2 cellular contexts compared by ENCODE assay signal in the genomic region with DNA sequence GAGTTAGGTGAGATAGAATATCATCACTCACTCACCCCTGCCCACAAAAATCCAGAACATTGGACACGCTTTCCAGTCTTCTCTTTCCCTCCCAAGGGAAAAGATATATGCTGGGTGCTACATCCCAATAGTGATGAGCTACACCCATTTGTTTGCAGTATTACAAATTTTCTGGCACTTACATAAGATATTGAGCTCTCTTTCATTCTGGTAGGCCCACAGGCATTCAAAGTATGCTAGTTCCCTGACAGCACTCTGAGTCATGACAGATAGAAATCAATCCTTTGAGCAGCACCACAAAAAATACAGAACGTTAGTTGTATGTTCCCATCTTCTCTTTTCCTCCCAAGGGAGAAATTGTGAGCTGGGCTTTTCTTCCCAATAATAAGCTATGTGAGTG.
TF ChIP-seq lines count a peak whose summit lies in the region.

No MANE protein-coding gene starts in this region.

TF ChIP-seq in SK-N-SH, 30 proteins besides CTCF, POLR2A, EP300 and RAD21 (continued from another document):
- TF ChIP-seq FOXJ3 (CRISPR knock-in tag; IDR thresholded peaks at IDR 0.05) = no peak
- TF ChIP-seq EZH2phosphoT487 (IDR thresholded peaks at IDR 0.05; ENCODE audit: borderline replicate concordance, low read depth) = no peak
- TF ChIP-seq SIN3A (IDR thresholded peaks at IDR 0.05; ENCODE audit: borderline replicate concordance, low read depth, low read length) = no peak
- TF ChIP-seq, protein P1, sequence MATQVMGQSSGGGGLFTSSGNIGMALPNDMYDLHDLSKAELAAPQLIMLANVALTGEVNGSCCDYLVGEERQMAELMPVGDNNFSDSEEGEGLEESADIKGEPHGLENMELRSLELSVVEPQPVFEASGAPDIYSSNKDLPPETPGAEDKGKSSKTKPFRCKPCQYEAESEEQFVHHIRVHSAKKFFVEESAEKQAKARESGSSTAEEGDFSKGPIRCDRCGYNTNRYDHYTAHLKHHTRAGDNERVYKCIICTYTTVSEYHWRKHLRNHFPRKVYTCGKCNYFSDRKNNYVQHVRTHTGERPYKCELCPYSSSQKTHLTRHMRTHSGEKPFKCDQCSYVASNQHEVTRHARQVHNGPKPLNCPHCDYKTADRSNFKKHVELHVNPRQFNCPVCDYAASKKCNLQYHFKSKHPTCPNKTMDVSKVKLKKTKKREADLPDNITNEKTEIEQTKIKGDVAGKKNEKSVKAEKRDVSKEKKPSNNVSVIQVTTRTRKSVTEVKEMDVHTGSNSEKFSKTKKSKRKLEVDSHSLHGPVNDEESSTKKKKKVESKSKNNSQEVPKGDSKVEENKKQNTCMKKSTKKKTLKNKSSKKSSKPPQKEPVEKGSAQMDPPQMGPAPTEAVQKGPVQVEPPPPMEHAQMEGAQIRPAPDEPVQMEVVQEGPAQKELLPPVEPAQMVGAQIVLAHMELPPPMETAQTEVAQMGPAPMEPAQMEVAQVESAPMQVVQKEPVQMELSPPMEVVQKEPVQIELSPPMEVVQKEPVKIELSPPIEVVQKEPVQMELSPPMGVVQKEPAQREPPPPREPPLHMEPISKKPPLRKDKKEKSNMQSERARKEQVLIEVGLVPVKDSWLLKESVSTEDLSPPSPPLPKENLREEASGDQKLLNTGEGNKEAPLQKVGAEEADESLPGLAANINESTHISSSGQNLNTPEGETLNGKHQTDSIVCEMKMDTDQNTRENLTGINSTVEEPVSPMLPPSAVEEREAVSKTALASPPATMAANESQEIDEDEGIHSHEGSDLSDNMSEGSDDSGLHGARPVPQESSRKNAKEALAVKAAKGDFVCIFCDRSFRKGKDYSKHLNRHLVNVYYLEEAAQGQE (IDR thresholded peaks at IDR 0.05; ENCODE audit: low read depth, low read length) = no peak
- no peak for TF ChIP-seq RCOR1 (IDR thresholded peaks at IDR 0.05; ENCODE audit: low read length)
- TF ChIP-seq GATA2 (CRISPR knock-in tag; IDR thresholded peaks at IDR 0.05) = no peak
- no peak for TF ChIP-seq SMC3 (IDR thresholded peaks at IDR 0.05; ENCODE audit: low read depth, low read length)
- no peak for TF ChIP-seq RFX5 (IDR thresholded peaks at IDR 0.05; ENCODE audit: low read length)
- TF ChIP-seq, protein P2, sequence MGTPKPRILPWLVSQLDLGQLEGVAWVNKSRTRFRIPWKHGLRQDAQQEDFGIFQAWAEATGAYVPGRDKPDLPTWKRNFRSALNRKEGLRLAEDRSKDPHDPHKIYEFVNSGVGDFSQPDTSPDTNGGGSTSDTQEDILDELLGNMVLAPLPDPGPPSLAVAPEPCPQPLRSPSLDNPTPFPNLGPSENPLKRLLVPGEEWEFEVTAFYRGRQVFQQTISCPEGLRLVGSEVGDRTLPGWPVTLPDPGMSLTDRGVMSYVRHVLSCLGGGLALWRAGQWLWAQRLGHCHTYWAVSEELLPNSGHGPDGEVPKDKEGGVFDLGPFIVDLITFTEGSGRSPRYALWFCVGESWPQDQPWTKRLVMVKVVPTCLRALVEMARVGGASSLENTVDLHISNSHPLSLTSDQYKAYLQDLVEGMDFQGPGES (IDR thresholded peaks at IDR 0.05; ENCODE audit: low read depth, low read length) = no peak
- TF ChIP-seq, protein P3, sequence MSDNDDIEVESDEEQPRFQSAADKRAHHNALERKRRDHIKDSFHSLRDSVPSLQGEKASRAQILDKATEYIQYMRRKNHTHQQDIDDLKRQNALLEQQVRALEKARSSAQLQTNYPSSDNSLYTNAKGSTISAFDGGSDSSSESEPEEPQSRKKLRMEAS (IDR thresholded peaks at IDR 0.05; ENCODE audit: low read depth) = no peak
- TF ChIP-seq FOXM1 (IDR thresholded peaks at IDR 0.05; ENCODE audit: low read depth) = no peak
- TF ChIP-seq PBX3 (IDR thresholded peaks at IDR 0.05) = peak; percentile 46
- TF ChIP-seq JUND (IDR thresholded peaks at IDR 0.05) = no peak
- no peak for TF ChIP-seq MEF2A (IDR thresholded peaks at IDR 0.05; ENCODE audit: borderline replicate concordance, low read depth)
- no peak for TF ChIP-seq MXI1 (IDR thresholded peaks at IDR 0.05; ENCODE audit: low read depth, low read length)
- TF ChIP-seq ZBTB33 (IDR thresholded peaks at IDR 0.05; ENCODE audit: borderline replicate concordance, low read depth) = no peak
- TF ChIP-seq YY1 (IDR thresholded peaks at IDR 0.05; ENCODE audit: low read depth) = no peak
- TF ChIP-seq TCF12 (IDR thresholded peaks at IDR 0.05) = 0 out of 2 replicates have a peak, but pooled peaks have one; percentile 14

TF ChIP-seq in SK-N-SH treated with all-trans-retinoic acid at 6 μM for 48 hours, 23 proteins besides CTCF, POLR2A, EP300 and RAD21 (continued from another document):
- no peak for TF ChIP-seq CREB5 (CRISPR knock-in tag; IDR thresholded peaks at IDR 0.05; ENCODE audit: low read depth)
- no peak for TF ChIP-seq ZFP30 (CRISPR knock-in tag; IDR thresholded peaks at IDR 0.05)
- TF ChIP-seq GLIS3 (CRISPR knock-in tag; IDR thresholded peaks at IDR 0.05) = no peak
